22 cellular contexts compared by ENCODE assay signal in the genomic region with DNA sequence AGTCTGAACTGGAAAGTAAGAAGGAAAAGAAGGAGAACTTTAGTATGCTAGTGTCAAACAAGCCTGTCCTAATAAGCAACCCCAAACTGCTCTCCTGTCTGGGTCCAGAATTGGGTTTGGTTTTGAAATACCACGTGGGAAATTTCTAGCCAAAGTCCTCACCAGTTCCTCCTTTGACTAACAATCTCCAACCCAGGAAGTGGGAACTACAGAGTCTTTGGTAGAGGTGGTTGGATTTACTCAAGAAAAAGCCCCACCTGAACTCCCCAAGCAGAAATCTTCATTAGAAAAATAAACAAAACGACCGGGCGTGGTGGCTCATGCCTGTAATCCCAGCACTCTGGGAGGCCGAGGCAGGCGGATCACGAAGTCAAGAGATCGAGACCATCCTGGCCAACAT.
"Had no signal": no experiment of that assay in that cellular context is flagged by ENCODE, and none has a peak within 500 bp of the region (broad histone marks: within the 10 kb centered on the region; RNA-seq: fewer than 3 reads in every experiment).

No MANE protein-coding gene starts in this region.

- H3K27me3 ChIP-seq: gastroesophageal sphincter, right lobe of liver, testis had no signal

- H3K36me3 ChIP-seq: gastroesophageal sphincter, heart left ventricle, right lobe of liver had no signal

- FAIRE-seq: bronchial epithelial cell, islet of Langerhans had no signal

- ATAC-seq: activated T-cell treated with anti-CD3 and anti-CD28 coated beads, Interleukin-2, amount 50 U/mL, for 4 hours; gastroesophageal sphincter; heart left ventricle; left cardiac atrium; right lobe of liver; stimulated activated naive B cell treated with anti-CD40 and anti-IgM and Interleukin-4, amounts not matched to agents 10 μg/mL and 1 μg/mL and 100 μg/mL, for 72 hours; WTC11 had no signal

- H3K4me1 ChIP-seq: gastroesophageal sphincter, heart left ventricle, testis had no signal

- DNase-seq: activated CD8-positive, alpha-beta memory T cell treated with anti-CD3 and anti-CD28 coated beads for 24 hours; activated CD8-positive, alpha-beta memory T cell treated with anti-CD3 and anti-CD28 coated beads, Interleukin-2, amount 50 U/mL, for 48 hours; activated naive CD4-positive, alpha-beta T cell; activated naive CD8-positive, alpha-beta T cell treated with anti-CD3 and anti-CD28 coated beads for 36 hours; activated T-cell treated with anti-CD3 and anti-CD28 coated beads, Interleukin-2, amount 50 U/mL, for 4 hours; cerebellar nuclear complex; cortex of kidney; endodermal cell; heart left ventricle; left cardiac atrium; naive B cell; occipital lobe; stimulated activated CD4-positive, alpha-beta T cell treated with anti-CD3 and anti-CD28 coated beads, Interleukin-2, amount 100 ng/mL, for 24 hours; stimulated activated naive B cell treated with anti-CD40 and anti-IgM and Interleukin-4, amounts not matched to agents 10 μg/mL and 1 μg/mL and 100 μg/mL, for 72 hours; T-helper 1 cell; testis had no signal

- H3K27ac ChIP-seq: gastroesophageal sphincter, heart left ventricle, right lobe of liver, skin epidermis, testis had no signal

- H3K4me3 ChIP-seq: gastroesophageal sphincter, heart left ventricle, right lobe of liver, skin epidermis, testis had no signal

- H3K9me3 ChIP-seq: gastroesophageal sphincter, heart left ventricle, right lobe of liver, testis had no signal
